7 cellular contexts compared by ENCODE assay signal in genomic region chr10:12925845-12926244, GRCh38.
"Had no signal": no experiment of that assay in that cellular context is flagged by ENCODE, and none has a peak within 500 bp of the region (broad histone marks: within the 10 kb centered on the region; RNA-seq: fewer than 3 reads in every experiment).

No MANE protein-coding gene starts in this region.

- H3K9ac ChIP-seq: GM23248 had no signal

- DNase-seq: GM23248, GOT3, H7, HCEC 1CT, KBM-7 had no signal

- H3K4me1 Mint-ChIP-seq: IgD-negative memory B cell had no signal

- H3K27ac Mint-ChIP-seq: IgD-negative memory B cell had no signal

- H2AFZ ChIP-seq: GM23248 had no signal

- H3K27ac ChIP-seq: GM23248 had no signal

- FAIRE-seq: HTR-8/SVneo had no signal

- H3K4me3 ChIP-seq: GM23248 had no signal

- H3K4me3 Mint-ChIP-seq: IgD-negative memory B cell had no signal
